15 cellular contexts compared by ENCODE assay signal in genomic region chr16:19135896-19136438, GRCh38. TPM values are rescaled to one million over a fixed set of nuclear protein-coding genes. Genes with fewer than 3 reads are reported as not detected.
A peak's percentile ranks its signal among the peaks of the same experiment; 100 is the strongest.
DNase-seq lines count a peak whose midpoint lies in the region; ATAC-seq, FAIRE-seq and TF ChIP-seq lines count a peak whose summit lies in the region.
"Had no signal": no experiment of that assay in that cellular context is flagged by ENCODE, and none has a peak within 500 bp of the region (broad histone marks: within the 10 kb centered on the region; RNA-seq: fewer than 3 reads in every experiment).

No MANE protein-coding gene starts in this region.

- TF ChIP-seq POLR2A in GM12892 (IDR thresholded peaks at IDR 0.05; ENCODE audit: low read depth, low read length): no peak

- H2AFZ ChIP-seq in astrocyte (ENCODE audit: low read depth, low read length): peak overlapping the region; percentile 5

- no peaks in the 10 kb centered on the region for H3K79me2 ChIP-seq in astrocyte (ENCODE audit: insufficient read depth, low read length)

- no peaks in the 10 kb centered on the region for H4K20me1 ChIP-seq in astrocyte (ENCODE audit: insufficient read depth, low read length)

- no peak overlapping the region for H3K4me3 ChIP-seq in astrocyte (ENCODE audit: insufficient read depth, low read depth, low read length)
- H3K4me3 ChIP-seq in lung: no peak overlapping the region

- 30 to 51% methylated on average over 7 of the region's 7 CpGs for WGBS in lung, 2 donors

- H3K36me3 ChIP-seq in astrocyte (ENCODE audit: insufficient read depth, low read length) (no peaks in the 10 kb centered on the region), lung (ENCODE audit: control insufficient read depth in 2 of 2, insufficient read depth in 2 of 2, low read length in 2 of 2) (no peaks in the 10 kb centered on the region)

- no peaks in the 10 kb centered on the region for H3K36me3 Mint-ChIP-seq in astrocyte (ENCODE audit: low read depth, unreplicated experiment)
- H3K36me3 Mint-ChIP-seq: activated naive CD4-positive, alpha-beta T cell treated with anti-CD3 and anti-CD28 coated beads, Interleukin-2, amount 50 U/mL, for 72 hours; CD4-positive, alpha-beta memory T cell had no signal

- no peak for FAIRE-seq in astrocyte (lab: Jason Lieb, UNC)
- no peak for FAIRE-seq in GM12892 (lab: Jason Lieb, UNC)
- FAIRE-seq in RCC 7860 (lab: Jason Lieb, UNC): no peak

- peaks cover 19% of the 10 kb centered on the region for H3K4me1 ChIP-seq in astrocyte (ENCODE audit: insufficient read depth, low read length)
- H3K4me1 ChIP-seq in lung (ENCODE audit: control insufficient read depth in 2 of 2, insufficient read depth in 2 of 2, low read length in 2 of 2): peaks cover 7 to 30% of the 10 kb centered on the region in 2 donors

- H3K9ac ChIP-seq in astrocyte (ENCODE audit: low read length): no peak overlapping the region

- ATAC-seq in lung (ENCODE audit: insufficient read depth, low FRiP score) (no peak), GM19452 (IDR thresholded peaks at IDR 0.05; ENCODE audit: unreplicated experiment) (no peak)

- peaks cover 2% of the 10 kb centered on the region for H3K27me3 Mint-ChIP-seq in astrocyte (ENCODE audit: low read depth, unreplicated experiment)

- peak; percentile 86 for DNase-seq in COR-L47 (lab: John Stamatoyannopoulos, UW)
- DNase-seq in NCI-H1092 (lab: John Stamatoyannopoulos, UW): peak; percentile 13
- no peak for DNase-seq in astrocyte (ENCODE audit: low read depth)
- peak; percentile 49 for DNase-seq in lung (ENCODE audit: low spot score)
- no peak for DNase-seq in HUDEP-2 (lab: John Stamatoyannopoulos, UW; ENCODE audit: unreplicated experiment in 76 of 76)
- DNase-seq in GM12892 (ENCODE audit: insufficient read length): no peak
- DNase-seq in RCC 7860 (ENCODE audit: low spot score): no peak
- DNase-seq: activated CD4-positive, alpha-beta T cell treated with anti-CD3 and anti-CD28 coated beads for 48 hours; CD4-positive, alpha-beta memory T cell; effector CD8-positive, alpha-beta T cell; NCI-H1694; SHP77; stimulated activated CD4-positive, alpha-beta T cell treated with anti-CD3 and anti-CD28 coated beads, Interleukin-2, amount 100 ng/mL, for 48 hours had no signal

- H3K27me3 ChIP-seq in astrocyte (ENCODE audit: insufficient read depth, low read length) (no peaks in the 10 kb centered on the region), lung (ENCODE audit: control insufficient read depth, insufficient read depth) (no peaks in the 10 kb centered on the region)

- no peak for TF ChIP-seq CTCF in astrocyte (IDR thresholded peaks at IDR 0.05; ENCODE audit: insufficient read depth, low read depth, low read length)
- no peak for TF ChIP-seq CTCF in lung (IDR thresholded peaks at IDR 0.05; ENCODE audit: control extremely low read depth, extremely low read depth)

- peaks cover 21% of the 10 kb centered on the region for H3K4me1 Mint-ChIP-seq in astrocyte (ENCODE audit: low read depth, unreplicated experiment)

- H3K4me3 Mint-ChIP-seq in astrocyte (ENCODE audit: unreplicated experiment): no peak overlapping the region
- H3K4me3 Mint-ChIP-seq: CD4-positive, alpha-beta memory T cell had no signal

- H3K9me3 ChIP-seq in astrocyte (ENCODE audit: insufficient read depth, low read depth, low read length) (no peaks in the 10 kb centered on the region), lung (ENCODE audit: control insufficient read depth in 2 of 2, insufficient read depth in 1 of 2, low read length in 1 of 2) (no peaks in the 10 kb centered on the region)

- H3K27ac ChIP-seq in astrocyte (ENCODE audit: low read depth, low read length) (no peak overlapping the region), lung (ENCODE audit: low read depth in 1 of 2, low read length in 1 of 2) (peak overlapping the region in 1 of 2 donors; percentile 52)

- no peak overlapping the region for H3K27ac Mint-ChIP-seq in astrocyte (ENCODE audit: unreplicated experiment)
- H3K27ac Mint-ChIP-seq: activated naive CD4-positive, alpha-beta T cell treated with anti-CD3 and anti-CD28 coated beads, Interleukin-2, amount 50 U/mL, for 72 hours; CD4-positive, alpha-beta memory T cell had no signal

- H3K4me2 ChIP-seq in astrocyte (ENCODE audit: low read length): peak overlapping the region; percentile 18

- no peaks in the 10 kb centered on the region for H3K9me3 Mint-ChIP-seq in astrocyte (ENCODE audit: unreplicated experiment)
- H3K9me3 Mint-ChIP-seq: activated naive CD4-positive, alpha-beta T cell treated with anti-CD3 and anti-CD28 coated beads, Interleukin-2, amount 50 U/mL, for 72 hours had no signal

RNA-seq across cellular contexts. Expression of gene ITPRIPL2, which starts 22.2 kb away (rescaled TPM):
- 47.8 and 49.4 TPM in 2 replicates for total RNA-seq in astrocyte
- 10 to 100 TPM; 37.6 to 86.3 TPM for total RNA-seq in lung
- 10 to 100 TPM; 12.4 to 19.1 TPM for polyA plus RNA-seq in lung
- 1.7 TPM for polyA plus RNA-seq in GM12892 (2012; ENCODE audit: missing spikeins)

RNA-seq across cellular contexts. Expression of gene SYT17, which starts 32.1 kb away (rescaled TPM):
- total RNA-seq in astrocyte (2.5 and 4.8 TPM in 2 replicates), lung (10 to 100 TPM in 1 of 2 donors, 1 to 10 TPM in 1; 10.0 to 13.1 TPM)
- 1 to 10 TPM; 3.4 to 7.3 TPM for polyA plus RNA-seq in lung
- 6.9 TPM for polyA plus RNA-seq in GM12892 (2012; ENCODE audit: missing spikeins)
- total RNA-seq: activated naive CD4-positive, alpha-beta T cell treated with anti-CD3 and anti-CD28 coated beads, Interleukin-2, amount 50 U/mL, for 72 hours; CD4-positive, alpha-beta memory T cell had no signal
- polyA plus RNA-seq: CD4-positive, alpha-beta memory T cell had no signal

Comparison
In these comparisons a context has a peak if more than half of its experiments do, and no peak if none do; other contexts are left out.
1. DNase-seq: peak in COR-L47 (single experiment), NCI-H1092 (single experiment) and lung (single experiment); none in astrocyte (single experiment), HUDEP-2 (0 of 76), GM12892 (single experiment) and RCC 7860 (single experiment).